In the genomic region with DNA sequence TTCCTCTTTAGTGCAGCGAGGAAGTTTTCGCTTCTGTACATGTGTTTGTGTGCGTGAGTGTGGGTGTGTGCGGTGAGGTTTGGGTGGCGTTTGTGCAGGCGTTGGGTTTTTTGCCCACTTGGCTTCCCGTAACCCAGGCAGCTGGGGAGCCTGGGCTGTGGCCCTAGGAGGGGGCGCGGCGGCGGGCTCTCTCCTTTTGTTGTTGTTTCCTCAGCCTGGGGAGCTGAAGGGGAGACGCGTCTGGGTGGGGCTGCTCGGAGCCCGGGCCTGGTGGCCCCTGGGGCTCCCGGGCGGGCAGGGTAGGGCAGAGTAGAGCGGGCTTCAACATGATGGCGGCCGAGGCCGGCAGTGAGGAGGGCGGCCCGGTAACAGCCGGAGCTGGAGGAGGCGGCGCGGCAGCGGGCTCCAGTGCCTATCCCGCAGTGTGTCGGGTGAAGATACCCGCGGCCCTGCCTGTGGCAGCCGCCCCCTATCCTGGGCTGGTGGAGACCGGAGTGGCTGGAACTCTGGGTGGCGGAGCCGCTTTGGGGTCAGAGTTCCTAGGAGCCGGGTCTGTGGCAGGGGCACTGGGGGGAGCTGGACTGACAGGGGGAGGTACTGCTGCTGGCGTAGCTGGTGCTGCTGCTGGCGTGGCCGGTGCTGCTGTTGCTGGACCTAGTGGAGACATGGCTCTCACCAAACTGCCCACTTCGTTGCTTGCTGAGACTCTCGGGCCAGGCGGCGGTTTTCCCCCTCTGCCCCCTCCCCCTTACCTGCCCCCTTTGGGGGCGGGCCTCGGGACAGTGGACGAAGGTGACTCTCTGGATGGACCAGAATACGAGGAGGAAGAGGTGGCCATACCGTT, we compare ENCODE assay signal across 8 cellular contexts. TPM values are rescaled to one million over a fixed set of nuclear protein-coding genes. Genes with fewer than 3 reads are reported as not detected.
A peak's percentile ranks its signal among the peaks of the same experiment; 100 is the strongest.
DNase-seq lines count a peak whose midpoint lies in the region; ATAC-seq and TF ChIP-seq lines count a peak whose summit lies in the region.

No MANE protein-coding gene starts in this region.

- H3K9me3 Mint-ChIP-seq in activated T-cell treated with anti-CD3 and anti-CD28 coated beads, Interleukin-2, amount 50 U/mL, for 72 hours, result no peaks in the 10 kb centered on the region

- H3K36me3 ChIP-seq in esophagus muscularis mucosa (no peaks in the 10 kb centered on the region), muscle layer of colon (ENCODE audit: insufficient read depth, low read length) (no peaks in the 10 kb centered on the region)

- DNase-seq in AG10803 (ENCODE audit: low read depth), result peak; percentile 67
- DNase-seq in NOMO-1 treated with dmso at 0.1 percent for 144 hours (lab: John Stamatoyannopoulos, UW; ENCODE audit: unreplicated experiment), result peak; percentile 74
- DNase-seq in activated T-cell treated with anti-CD3 and anti-CD28 coated beads, Interleukin-2, amount 50 U/mL, for 72 hours, result peak; percentile 77 to 78
- DNase-seq in esophagus muscularis mucosa (ENCODE audit: extremely low spot score), result peak; percentile 93
- DNase-seq in stimulated activated CD8-positive, alpha-beta memory T cell treated with anti-CD3 and anti-CD28 coated beads, Interleukin-7, amount 100 ng/mL, for 4 hours (ENCODE audit: low read depth in 2 of 2), result peak; percentile 57 to 69

- TF ChIP-seq EP300 in esophagus muscularis mucosa (IDR thresholded peaks at IDR 0.05), result no peak

- H3K9me3 ChIP-seq in esophagus muscularis mucosa, result no peaks in the 10 kb centered on the region
- no peaks in the 10 kb centered on the region for H3K9me3 ChIP-seq in muscle layer of colon (ENCODE audit: low read length)

- H3K27me3 ChIP-seq in esophagus muscularis mucosa (no peaks in the 10 kb centered on the region), muscle layer of colon (ENCODE audit: control insufficient read depth in 1 of 2, insufficient read depth in 2 of 2, low read length in 2 of 2) (no peaks in the 10 kb centered on the region)

- peaks cover 27% of the 10 kb centered on the region for H3K4me1 Mint-ChIP-seq in activated T-cell treated with anti-CD3 and anti-CD28 coated beads, Interleukin-2, amount 50 U/mL, for 72 hours (ENCODE audit: low read depth)

- H3K4me3 Mint-ChIP-seq in activated T-cell treated with anti-CD3 and anti-CD28 coated beads, Interleukin-2, amount 50 U/mL, for 72 hours, result peak overlapping the region; percentile 98 to 99

- TF ChIP-seq POLR2A in esophagus muscularis mucosa (IDR thresholded peaks at IDR 0.05; ENCODE audit: low read depth), result no peak

- TF ChIP-seq CTCF in AG10803 (conservative IDR thresholded peaks at IDR 0.05; ENCODE audit: low read length) (no peak), esophagus muscularis mucosa (IDR thresholded peaks at IDR 0.05) (no peak)

- H3K27ac Mint-ChIP-seq in activated T-cell treated with anti-CD3 and anti-CD28 coated beads, Interleukin-2, amount 50 U/mL, for 72 hours, result peak overlapping the region; percentile 98

- peak overlapping the region; percentile 73 for H3K9ac ChIP-seq in muscle layer of colon (ENCODE audit: low read length)

- no peaks in the 10 kb centered on the region for H3K27me3 Mint-ChIP-seq in activated T-cell treated with anti-CD3 and anti-CD28 coated beads, Interleukin-2, amount 50 U/mL, for 72 hours (ENCODE audit: low read depth)

- peaks cover 11 to 45% (median 34%) of the 10 kb centered on the region in 4 donors for H3K4me1 ChIP-seq in esophagus muscularis mucosa
- peaks cover 9% of the 10 kb centered on the region for H3K4me1 ChIP-seq in muscle layer of colon (ENCODE audit: insufficient read depth, low read length)

- H3K36me3 Mint-ChIP-seq in activated T-cell treated with anti-CD3 and anti-CD28 coated beads, Interleukin-2, amount 50 U/mL, for 72 hours (ENCODE audit: insufficient read depth in 2 of 2), result peaks cover 0 to 5% of the 10 kb centered on the region in 2 donors

- peak; percentile 54 for ATAC-seq in GM18870 (IDR thresholded peaks at IDR 0.05; ENCODE audit: unreplicated experiment)
- ATAC-seq in HG03097 (IDR thresholded peaks at IDR 0.05; ENCODE audit: low FRiP score, unreplicated experiment), result peak; percentile 60
- peak; percentile 75 to 78 for ATAC-seq in activated T-cell treated with anti-CD3 and anti-CD28 coated beads, Interleukin-2, amount 50 U/mL, for 72 hours (replicated peaks in 1 of 2)

- 0% methylated on average over 6 of the region's 49 CpGs for WGBS in esophagus muscularis mucosa

- H3K4me3 ChIP-seq in AG10803 (ENCODE audit: low read length), result peak overlapping the region; percentile 95
- peak overlapping the region; percentile 85 to 98 (median 92) for H3K4me3 ChIP-seq in esophagus muscularis mucosa
- H3K4me3 ChIP-seq in muscle layer of colon (ENCODE audit: low read depth in 1 of 2, low read length in 2 of 2), result peak overlapping the region; percentile 93 to 100

- H3K27ac ChIP-seq in esophagus muscularis mucosa (replicated peaks in 1 of 4) (peak overlapping the region; percentile 83 to 94 (median 92)), muscle layer of colon (ENCODE audit: low read depth, low read length) (peak overlapping the region; percentile 99)

- intact Hi-C loops in esophagus muscularis mucosa (cut with DNase I), result loop anchor here (5.0 kb wide), 1 partner anchor 144 kb away; a partner anchor contains a TSS

RNA-seq across cellular contexts. Expression of a gene that starts 0.7 kb away (rescaled TPM):
- 10 to 100 TPM; 26.6 to 28.2 TPM for total RNA-seq in activated T-cell treated with anti-CD3 and anti-CD28 coated beads, Interleukin-2, amount 50 U/mL, for 72 hours
- 10 to 100 TPM; 23.4 to 27.3 (median 23.6) TPM for total RNA-seq in esophagus muscularis mucosa

Comparison
In these comparisons a context has a peak if more than half of its experiments do, and no peak if none do; other contexts are left out.
1. Peak in every context shown above with its lines: DNase-seq, ATAC-seq, H3K4me3 ChIP-seq and H3K27ac ChIP-seq.